8 cellular contexts compared by ENCODE assay signal in genomic region chr5:95081500-95082355, GRCh38.
DNase-seq lines count a peak whose midpoint lies in the region; ATAC-seq, FAIRE-seq and TF ChIP-seq lines count a peak whose summit lies in the region.

No MANE protein-coding gene starts in this region.

- H4K20me1 ChIP-seq in BLaER1 (no peaks in the 10 kb centered on the region), OCI-LY7 (ENCODE audit: insufficient read depth, low read length) (no peaks in the 10 kb centered on the region)

- intact Hi-C loops in OCI-LY7 (cut with micrococcal nuclease; ENCODE audit: unreplicated experiment), result no loop called here
- intact Hi-C loops in kidney (cut with DNase I), result no loop called here

- H3K36me3 ChIP-seq in BLaER1 (no peaks in the 10 kb centered on the region), OCI-LY7 (ENCODE audit: insufficient read depth, low read length) (no peaks in the 10 kb centered on the region), kidney (ENCODE audit: control insufficient read depth in 1 of 2, insufficient read depth in 2 of 2, low read length in 2 of 2) (no peaks in the 10 kb centered on the region), stomach smooth muscle (ENCODE audit: control insufficient read depth in 2 of 2, insufficient read depth in 2 of 2, low read length in 2 of 2) (no peaks in the 10 kb centered on the region)

- peak overlapping the region; percentile 27; the same call in 1 of the 2 replicates for H2AFZ ChIP-seq in OCI-LY7 (ENCODE audit: low read length)

- no peaks in the 10 kb centered on the region for H3K79me2 ChIP-seq in OCI-LY7 (ENCODE audit: insufficient read depth, low read depth, low read length)

- H3K9ac ChIP-seq in BLaER1 (no peak overlapping the region), kidney (ENCODE audit: low read length in 2 of 2) (no peak overlapping the region), stomach smooth muscle (ENCODE audit: low read length in 2 of 2) (peak overlapping the region in 1 of 2 donors; percentile 30)

- no peak for TF ChIP-seq CTCF in OCI-LY7 (conservative IDR thresholded peaks at IDR 0.05; ENCODE audit: low read length)
- TF ChIP-seq CTCF in kidney (IDR thresholded peaks at IDR 0.05; ENCODE audit: borderline replicate concordance, extremely low read depth, insufficient read depth), result no peak

- ATAC-seq in GM18873 (IDR thresholded peaks at IDR 0.05; ENCODE audit: low FRiP score, unreplicated experiment) (peak; percentile 93), HG03060 (IDR thresholded peaks at IDR 0.05; ENCODE audit: low read depth, unreplicated experiment) (peak; percentile 92)

- no peaks in the 10 kb centered on the region for H3K9me3 ChIP-seq in BLaER1
- H3K9me3 ChIP-seq in OCI-LY7 (ENCODE audit: low read length), result no peaks in the 10 kb centered on the region
- H3K9me3 ChIP-seq in kidney (ENCODE audit: control insufficient read depth in 1 of 2, low read length in 2 of 2), result no peaks in the 10 kb centered on the region
- H3K9me3 ChIP-seq in stomach smooth muscle (ENCODE audit: control insufficient read depth in 2 of 2, low read length in 2 of 2), result no peaks in the 10 kb centered on the region

- H3K4me2 ChIP-seq in BLaER1, result peak overlapping the region; percentile 22
- no peak overlapping the region; the same call in 1 of the 2 replicates for H3K4me2 ChIP-seq in OCI-LY7 (ENCODE audit: low read length)

- H3K27ac ChIP-seq in BLaER1 (no peak overlapping the region), OCI-LY7 (ENCODE audit: low read depth, low read length, poor library complexity, severe bottlenecking) (no peak overlapping the region), kidney (ENCODE audit: low read depth in 2 of 2, low read length in 2 of 2) (no peak overlapping the region), stomach smooth muscle (ENCODE audit: low read length) (no peak overlapping the region)

- BruUV-seq in OCI-LY7 (replicated peaks; lab: Mats Ljungman, UMichigan), result no TSS peak

- H3K4me1 ChIP-seq in BLaER1, result peaks cover 12% of the 10 kb centered on the region
- H3K4me1 ChIP-seq in OCI-LY7 (ENCODE audit: insufficient read depth, low read length, poor library complexity, severe bottlenecking), result no peaks in the 10 kb centered on the region
- no peaks in the 10 kb centered on the region for H3K4me1 ChIP-seq in kidney (ENCODE audit: control insufficient read depth in 1 of 2, insufficient read depth in 1 of 2, low read depth in 1 of 2, low read length in 2 of 2)
- H3K4me1 ChIP-seq in stomach smooth muscle (ENCODE audit: control insufficient read depth, insufficient read depth, low read length), result no peaks in the 10 kb centered on the region

- no peak overlapping the region for H3K4me3 ChIP-seq in BLaER1
- no peak overlapping the region for H3K4me3 ChIP-seq in OCI-LY7 (ENCODE audit: low read depth, low read length, poor library complexity, severe bottlenecking)
- peak overlapping the region; percentile 20 to 28 for H3K4me3 ChIP-seq in kidney (ENCODE audit: low read length in 2 of 2)
- H3K4me3 ChIP-seq in stomach smooth muscle (ENCODE audit: low read length in 2 of 2), result peak overlapping the region; percentile 28 to 52

- DNase-seq in OCI-LY7 (ENCODE audit: low spot score) (no peak), brain pericyte (ENCODE audit: low read depth, low spot score) (peak; percentile 43), kidney (peak; percentile 15), NCI-H1930 (lab: John Stamatoyannopoulos, UW) (no peak)

- no peaks in the 10 kb centered on the region for H3K27me3 ChIP-seq in BLaER1
- no peaks in the 10 kb centered on the region for H3K27me3 ChIP-seq in stomach smooth muscle (ENCODE audit: control insufficient read depth in 1 of 2, insufficient read depth in 2 of 2, low read length in 2 of 2)

- no peaks in the 10 kb centered on the region for H3K9me2 ChIP-seq in OCI-LY7 (ENCODE audit: insufficient read depth, low read length)

- POLR2A ChIA-PET in OCI-LY7 (lab: Charles Lee), result no interaction called here

- CTCF ChIA-PET in OCI-LY7 (lab: Charles Lee; ENCODE audit: unreplicated experiment), result no interaction called here

- no peak for FAIRE-seq in kidney (lab: Jason Lieb, UNC)

Comparison
In these comparisons a context has a peak if more than half of its experiments do, and no peak if none do; other contexts are left out.
1. H3K4me3 ChIP-seq: peak in kidney (2 of 2) and stomach smooth muscle (2 of 2); none in BLaER1 (single experiment) and OCI-LY7 (single experiment).
2. DNase-seq: peak in brain pericyte (single experiment) and kidney (single experiment); none in OCI-LY7 (single experiment) and NCI-H1930 (0 of 2).